ENCODE assay signal across 9 cellular contexts in genomic region chr6:79946242-79946641, GRCh38. TPM values are rescaled to one million over a fixed set of nuclear protein-coding genes. Genes with fewer than 3 reads are reported as not detected.
DNase-seq lines count a peak whose midpoint lies in the region; ATAC-seq and TF ChIP-seq lines count a peak whose summit lies in the region.
"Had no signal": no experiment of that assay in that cellular context is flagged by ENCODE, and none has a peak within 500 bp of the region (broad histone marks: within the 10 kb centered on the region; RNA-seq: fewer than 3 reads in every experiment).

No MANE protein-coding gene starts in this region.

- H4K20me1 ChIP-seq in Karpas-422 (ENCODE audit: insufficient read depth, low read depth, low read length) = no peaks in the 10 kb centered on the region

- ATAC-seq in activated B cell treated with CpG ODN at 0.5 μM for 24 hours (ENCODE audit: low read depth) (no peak), HG02840 (IDR thresholded peaks at IDR 0.05; ENCODE audit: low FRiP score, unreplicated experiment) (no peak), GM19452 (IDR thresholded peaks at IDR 0.05; ENCODE audit: unreplicated experiment) (no peak)

- peaks cover 6% of the 10 kb centered on the region for H3K27me3 ChIP-seq in AG04450 (ENCODE audit: control insufficient read depth, insufficient read depth, low read length)
- no peaks in the 10 kb centered on the region for H3K27me3 ChIP-seq in Karpas-422 (ENCODE audit: low read length)
- peaks cover 23 to 35% (median 32%) of the 10 kb centered on the region in 3 donors for H3K27me3 ChIP-seq in skeletal muscle tissue (ENCODE audit: control insufficient read depth in 3 of 3, insufficient read depth in 3 of 3, low read length in 3 of 3)

- CTCF ChIA-PET in AG04450 (lab: Charles Lee) = interaction anchor here (0.7 to 2.6 kb wide), 11 partner anchors 11 to 1586 kb away, joined by 3 to 19 read pairs (median 4); no protein-coding TSS in a partner anchor
- CTCF ChIA-PET in activated B cell treated with CpG ODN at 0.5 μM for 24 hours (lab: Charles Lee) = no interaction called here

- peak overlapping the region; percentile 76 for H3K4me3 ChIP-seq in AG04450 (ENCODE audit: low read depth, low read length)
- H3K4me3 ChIP-seq in GM12865 (ENCODE audit: low read depth, low read length) = no peak overlapping the region
- no peak overlapping the region for H3K4me3 ChIP-seq in Karpas-422 (ENCODE audit: low read length)
- peak overlapping the region in 2 of 3 donors; percentile 46 to 64 for H3K4me3 ChIP-seq in skeletal muscle tissue (ENCODE audit: low read length in 3 of 3)

- H2AFZ ChIP-seq in Karpas-422 (ENCODE audit: low read length) = no peak overlapping the region

- DNase-seq in AG04450 (ENCODE audit: low read depth, low spot score) (no peak), GM12865 (ENCODE audit: low read depth) (peak; percentile 19), Karpas-422 (peak; percentile 42), activated B cell treated with CpG ODN at 0.5 μM for 24 hours (no peak), germinal center (ENCODE audit: low spot score) (peak; percentile 13)

- no peaks in the 10 kb centered on the region for H3K79me2 ChIP-seq in Karpas-422 (ENCODE audit: low read length)

- intact Hi-C loops in activated B cell treated with CpG ODN at 0.5 μM for 24 hours (cut with micrococcal nuclease) = loop anchor here (10.0 kb wide), 1 partner anchor 1809 kb away; the partner anchor contains the start of gene TENT5A

- H3K9me3 ChIP-seq in AG04450 (ENCODE audit: control insufficient read depth, insufficient read depth, low read length) (no peaks in the 10 kb centered on the region), Karpas-422 (ENCODE audit: low read length) (no peaks in the 10 kb centered on the region), skeletal muscle tissue (ENCODE audit: control insufficient read depth in 3 of 3, low read length in 3 of 3) (no peaks in the 10 kb centered on the region)

- no peaks in the 10 kb centered on the region for H3K9me3 Mint-ChIP-seq in activated B cell treated with CpG ODN at 0.5 μM for 24 hours

- H3K9ac ChIP-seq in Karpas-422 (ENCODE audit: low read length) = no peak overlapping the region
- no peak overlapping the region for H3K9ac ChIP-seq in skeletal muscle tissue (ENCODE audit: low read depth in 1 of 3, low read length in 3 of 3)

- H3K4me1 ChIP-seq in Karpas-422 (ENCODE audit: low read length) (peaks cover 15% of the 10 kb centered on the region), skeletal muscle tissue (ENCODE audit: control insufficient read depth in 3 of 3, insufficient read depth in 3 of 3, low read length in 3 of 3) (peaks cover 0 to 11% (median 6%) of the 10 kb centered on the region in 3 donors)

- no peak overlapping the region for H3K27ac Mint-ChIP-seq in activated B cell treated with CpG ODN at 0.5 μM for 24 hours

- POLR2A ChIA-PET in AG04450 (lab: Yijun Ruan, JAX) (interaction anchor here (0.5 kb wide), 1 partner anchor 478 kb away, joined by 3 read pairs; no protein-coding TSS in a partner anchor), activated B cell treated with CpG ODN at 0.5 μM for 24 hours (lab: Charles Lee) (no interaction called here)

- no peaks in the 10 kb centered on the region for H3K9me2 ChIP-seq in Karpas-422 (replicated peaks; ENCODE audit: insufficient read depth, low read length)

- no peaks in the 10 kb centered on the region for H3K36me3 Mint-ChIP-seq in activated B cell treated with CpG ODN at 0.5 μM for 24 hours (ENCODE audit: low read depth)

- H3K27ac ChIP-seq in AG04450 (ENCODE audit: low read depth, low read length) (peak overlapping the region; percentile 12), Karpas-422 (ENCODE audit: low read length) (no peak overlapping the region), skeletal muscle tissue (ENCODE audit: low read depth, low read length) (no peak overlapping the region)
- H3K27ac ChIP-seq: HL-60 had no signal

- H3K36me3 ChIP-seq in Karpas-422 (ENCODE audit: insufficient read depth, low read length) (no peaks in the 10 kb centered on the region), skeletal muscle tissue (ENCODE audit: control insufficient read depth in 3 of 3, insufficient read depth in 3 of 3, low read length in 3 of 3) (no peaks in the 10 kb centered on the region)

- peaks cover 50% of the 10 kb centered on the region for H3K27me3 Mint-ChIP-seq in activated B cell treated with CpG ODN at 0.5 μM for 24 hours

- no peak overlapping the region for H3K4me2 ChIP-seq in Karpas-422 (ENCODE audit: low read depth, low read length, poor library complexity, severe bottlenecking)

- H3K4me1 Mint-ChIP-seq in activated B cell treated with CpG ODN at 0.5 μM for 24 hours = peaks cover 19% of the 10 kb centered on the region

- H3K4me3 Mint-ChIP-seq in activated B cell treated with CpG ODN at 0.5 μM for 24 hours = peak overlapping the region; percentile 80

- TF ChIP-seq CTCF in AG04450 (IDR thresholded peaks at IDR 0.05; ENCODE audit: low read depth, low read length) = peak; percentile 53
- TF ChIP-seq CTCF in GM12865 (IDR thresholded peaks at IDR 0.05; ENCODE audit: insufficient read depth, low read depth, low read length, missing control alignments) = peak; percentile 26
- TF ChIP-seq CTCF in activated B cell treated with CpG ODN at 0.5 μM for 24 hours (IDR thresholded peaks at IDR 0.05) = no peak

RNA-seq across cellular contexts. Expression of gene ELOVL4, which starts 1.1 kb away (rescaled TPM):
- polyA plus RNA-seq in AG04450 (2011; rRNA removed) = 2.5 and 3.3 TPM in 2 replicates
- polyA minus RNA-seq in AG04450 (2011; rRNA and poly(A)+ RNA removed) = 2.2 and 2.6 TPM in 2 replicates
- not detected in 2 replicates for total RNA-seq in Karpas-422 (2014; rRNA removed; shearing (Covaris generic); ENCODE audit: low replicate concordance)
- total RNA-seq in activated B cell treated with CpG ODN at 0.5 μM for 24 hours = not detected in 2 replicates
- total RNA-seq in skeletal muscle tissue = 2.1 TPM

RNA-seq across cellular contexts. Expression of gene TTK, which starts 58.2 kb away (rescaled TPM):
- 5.1 and 8.0 TPM in 2 replicates for polyA plus RNA-seq in AG04450 (2011; rRNA removed)
- polyA minus RNA-seq in AG04450 (2011; rRNA and poly(A)+ RNA removed) = 2.4 and 6.3 TPM in 2 replicates
- 28.0 and 52.0 TPM in 2 replicates for total RNA-seq in Karpas-422 (2014; rRNA removed; shearing (Covaris generic); ENCODE audit: low replicate concordance)
- total RNA-seq in activated B cell treated with CpG ODN at 0.5 μM for 24 hours = 1.9 and 2.3 TPM in 2 replicates
- 4.2 TPM for total RNA-seq in skeletal muscle tissue

Comparison
In these comparisons a context has a peak if more than half of its experiments do, and no peak if none do; other contexts are left out.
1. DNase-seq: peak in GM12865 (single experiment), Karpas-422 (single experiment) and germinal center (single experiment); none in AG04450 (single experiment) and activated B cell treated with CpG ODN at 0.5 μM for 24 hours (single experiment).
2. H3K4me3 ChIP-seq: peak in AG04450 (single experiment) and skeletal muscle tissue (2 of 3); none in GM12865 (single experiment) and Karpas-422 (single experiment).